10 cellular contexts compared by ENCODE assay signal in genomic region chr9:126615251-126615790, GRCh38. TPM values are rescaled to one million over a fixed set of nuclear protein-coding genes. Genes with fewer than 3 reads are reported as not detected.
DNase-seq lines count a peak whose midpoint lies in the region; ATAC-seq, FAIRE-seq and TF ChIP-seq lines count a peak whose summit lies in the region.
"Had no signal": no experiment of that assay in that cellular context is flagged by ENCODE, and none has a peak within 500 bp of the region (broad histone marks: within the 10 kb centered on the region; RNA-seq: fewer than 3 reads in every experiment).

No MANE protein-coding gene starts in this region.

- no peaks in the 10 kb centered on the region for H3K36me3 ChIP-seq in MG63

- peak; percentile 41 to 45 for ATAC-seq in activated T-cell treated with anti-CD3 and anti-CD28 coated beads, Interleukin-2, amount 50 U/mL, for 72 hours (replicated peaks in 1 of 2)
- ATAC-seq in HG03045 (IDR thresholded peaks at IDR 0.05; ENCODE audit: unreplicated experiment) (no peak), GM21723 (IDR thresholded peaks at IDR 0.05; ENCODE audit: unreplicated experiment) (no peak)
- ATAC-seq: esophagus mucosa, T-helper 17 cell had no signal

- no peaks in the 10 kb centered on the region for H3K27me3 ChIP-seq in MG63

- peaks cover 75% of the 10 kb centered on the region for H3K27me3 Mint-ChIP-seq in activated T-cell treated with anti-CD3 and anti-CD28 coated beads, Interleukin-2, amount 50 U/mL, for 72 hours (ENCODE audit: low read depth)
- H3K27me3 Mint-ChIP-seq in immature natural killer cell (ENCODE audit: low read depth in 3 of 3) = peaks cover 44 to 70% (median 57%) of the 10 kb centered on the region in 3 donors

- H3K4me3 ChIP-seq in AG10803 (ENCODE audit: low read length) = no peak overlapping the region
- H3K4me3 ChIP-seq in MG63 = no peak overlapping the region

- peak; percentile 9 for DNase-seq in AG10803 (ENCODE audit: low read depth)
- peak; percentile 4 for DNase-seq in GM19239 (ENCODE audit: insufficient read length, low spot score)
- peak; percentile 37 to 47 for DNase-seq in activated T-cell treated with anti-CD3 and anti-CD28 coated beads, Interleukin-2, amount 50 U/mL, for 72 hours
- DNase-seq in immature natural killer cell = peak; percentile 67 to 73 (median 67)
- no peak for DNase-seq in MG63
- no peak for DNase-seq in activated gamma-delta T cell (lab: John Stamatoyannopoulos, UW)
- DNase-seq: T-helper 17 cell had no signal

- H3K27ac Mint-ChIP-seq in activated T-cell treated with anti-CD3 and anti-CD28 coated beads, Interleukin-2, amount 50 U/mL, for 72 hours = no peak overlapping the region
- peak overlapping the region in 4 of 6 donors; percentile 41 to 64 (median 48) for H3K27ac Mint-ChIP-seq in immature natural killer cell

- peaks cover 23% of the 10 kb centered on the region for H3K4me1 Mint-ChIP-seq in activated T-cell treated with anti-CD3 and anti-CD28 coated beads, Interleukin-2, amount 50 U/mL, for 72 hours (ENCODE audit: low read depth)
- H3K4me1 Mint-ChIP-seq in immature natural killer cell = peaks cover 26 to 32% of the 10 kb centered on the region in 2 donors

- no peaks in the 10 kb centered on the region for H3K9me3 Mint-ChIP-seq in activated T-cell treated with anti-CD3 and anti-CD28 coated beads, Interleukin-2, amount 50 U/mL, for 72 hours
- peaks cover 0 to 4% (median 0%) of the 10 kb centered on the region in 6 donors for H3K9me3 Mint-ChIP-seq in immature natural killer cell

- peak overlapping the region in 1 of 2 donors; percentile 6 for H3K4me3 Mint-ChIP-seq in activated T-cell treated with anti-CD3 and anti-CD28 coated beads, Interleukin-2, amount 50 U/mL, for 72 hours
- H3K4me3 Mint-ChIP-seq in immature natural killer cell = peak overlapping the region; percentile 48 to 65 (median 64)

- no peak for TF ChIP-seq CTCF in AG10803 (conservative IDR thresholded peaks at IDR 0.05; ENCODE audit: low read length)

- no peak for FAIRE-seq in GM19239 (lab: Jason Lieb, UNC)

- no peaks in the 10 kb centered on the region for H3K36me3 Mint-ChIP-seq in activated T-cell treated with anti-CD3 and anti-CD28 coated beads, Interleukin-2, amount 50 U/mL, for 72 hours (ENCODE audit: insufficient read depth in 2 of 2)
- peaks cover 0 to 4% (median 4%) of the 10 kb centered on the region in 3 donors for H3K36me3 Mint-ChIP-seq in immature natural killer cell

- no peaks in the 10 kb centered on the region for H3K9me3 ChIP-seq in MG63

RNA-seq across cellular contexts. Expression of gene LMX1B, which starts 1.6 kb away (rescaled TPM):
- total RNA-seq in activated T-cell treated with anti-CD3 and anti-CD28 coated beads, Interleukin-2, amount 50 U/mL, for 72 hours = not detected
- polyA plus RNA-seq in immature natural killer cell = not detected
- 0.69 and 1.6 TPM in 2 replicates for total RNA-seq in MG63 (2014; rRNA removed; shearing (Covaris generic); ENCODE audit: low replicate concordance)
- total RNA-seq: esophagus mucosa, T-helper 17 cell had no signal

Comparison
In these comparisons a context has a peak if more than half of its experiments do, and no peak if none do; other contexts are left out.
1. DNase-seq: peak in AG10803 (single experiment), GM19239 (single experiment), activated T-cell treated with anti-CD3 and anti-CD28 coated beads, Interleukin-2, amount 50 U/mL, for 72 hours (2 of 2) and immature natural killer cell (3 of 3); none in MG63 (single experiment) and activated gamma-delta T cell (single experiment).
2. ATAC-seq: peak in activated T-cell treated with anti-CD3 and anti-CD28 coated beads, Interleukin-2, amount 50 U/mL, for 72 hours (2 of 2); none in HG03045 (single experiment) and GM21723 (single experiment).